Comparison of ENCODE assay signal across 20 cellular contexts in genomic region chr6:15335385-15335784, GRCh38.
A peak's percentile ranks its signal among the peaks of the same experiment; 100 is the strongest.
DNase-seq lines count a peak whose midpoint lies in the region; ATAC-seq and TF ChIP-seq lines count a peak whose summit lies in the region.
"Had no signal": no experiment of that assay in that cellular context is flagged by ENCODE, and none has a peak within 500 bp of the region (broad histone marks: within the 10 kb centered on the region; RNA-seq: fewer than 3 reads in every experiment).

No MANE protein-coding gene starts in this region.

- ATAC-seq in CD4-positive, alpha-beta T cell (ENCODE audit: poor library complexity) = no peak
- ATAC-seq in HG03354 (IDR thresholded peaks at IDR 0.05; ENCODE audit: poor library complexity, severe bottlenecking, unreplicated experiment) (peak; percentile 37), natural killer cell (no peak), GM18511 (IDR thresholded peaks at IDR 0.05; ENCODE audit: unreplicated experiment) (no peak), GM21825 (IDR thresholded peaks at IDR 0.05; ENCODE audit: unreplicated experiment) (no peak)
- ATAC-seq: gastrocnemius medialis, mucosa of descending colon, psoas muscle, Right ventricle myocardium inferior had no signal

- no peak overlapping the region for H3K4me3 Mint-ChIP-seq in CD4-positive, alpha-beta T cell
- H3K4me3 Mint-ChIP-seq in activated T-helper 2 cell treated with anti-CD3 and anti-CD28 coated beads, Interferon-gamma antibody, Interleukin-2, Interleukin-4, amounts not matched to agents 10 μg/mL and 5 μg/mL and 100 μg/mL, durations not matched to agents 14 hours and 24 hours and 36 hours (ENCODE audit: low read depth) = no peak overlapping the region
- peak overlapping the region; percentile 40 for H3K4me3 Mint-ChIP-seq in natural killer cell

- H3K36me3 Mint-ChIP-seq in CD4-positive, alpha-beta T cell (ENCODE audit: low read depth) = no peaks in the 10 kb centered on the region
- H3K36me3 Mint-ChIP-seq in activated T-helper 2 cell treated with anti-CD3 and anti-CD28 coated beads, Interferon-gamma antibody, Interleukin-2, Interleukin-4, amounts not matched to agents 10 μg/mL and 5 μg/mL and 100 μg/mL, durations not matched to agents 14 hours and 24 hours and 36 hours (ENCODE audit: low read depth) = peaks cover 43% of the 10 kb centered on the region
- H3K36me3 Mint-ChIP-seq in natural killer cell = no peaks in the 10 kb centered on the region

- CTCF ChIA-PET in CD4-positive, alpha-beta T cell (lab: Charles Lee) = no interaction called here

- intact Hi-C loops in CD4-positive, alpha-beta T cell (cut with DNase I, micrococcal nuclease) = no loop called here
- intact Hi-C loops in activated T-helper 2 cell treated with anti-CD3 and anti-CD28 coated beads, Interferon-gamma antibody, Interleukin-2, Interleukin-4, amounts not matched to agents 10 μg/mL and 5 μg/mL and 100 μg/mL, durations not matched to agents 14 hours and 24 hours and 36 hours (cut with micrococcal nuclease) = no loop called here
- intact Hi-C loops in natural killer cell (cut with micrococcal nuclease) = no loop called here

- H3K27ac Mint-ChIP-seq in CD4-positive, alpha-beta T cell = peak overlapping the region; percentile 58
- H3K27ac Mint-ChIP-seq in activated T-helper 2 cell treated with anti-CD3 and anti-CD28 coated beads, Interferon-gamma antibody, Interleukin-2, Interleukin-4, amounts not matched to agents 10 μg/mL and 5 μg/mL and 100 μg/mL, durations not matched to agents 14 hours and 24 hours and 36 hours = peak overlapping the region; percentile 3
- peak overlapping the region; percentile 51 to 57 for H3K27ac Mint-ChIP-seq in natural killer cell

- TF ChIP-seq CTCF in CD4-positive, alpha-beta T cell (IDR thresholded peaks at IDR 0.05) = no peak
- TF ChIP-seq CTCF in natural killer cell (IDR thresholded peaks at IDR 0.05) = no peak

- no peaks in the 10 kb centered on the region for H3K9me3 ChIP-seq in CD4-positive, alpha-beta T cell (ENCODE audit: control insufficient read depth, low read length)
- H3K9me3 ChIP-seq: Caco-2, esophagus squamous epithelium, gastrocnemius medialis, mucosa of descending colon, psoas muscle, thoracic aorta had no signal

- peaks cover 90% of the 10 kb centered on the region for H3K4me1 Mint-ChIP-seq in CD4-positive, alpha-beta T cell (ENCODE audit: low read depth)
- peaks cover 68% of the 10 kb centered on the region for H3K4me1 Mint-ChIP-seq in activated T-helper 2 cell treated with anti-CD3 and anti-CD28 coated beads, Interferon-gamma antibody, Interleukin-2, Interleukin-4, amounts not matched to agents 10 μg/mL and 5 μg/mL and 100 μg/mL, durations not matched to agents 14 hours and 24 hours and 36 hours (ENCODE audit: low read depth)
- peaks cover 79% of the 10 kb centered on the region in 2 donors for H3K4me1 Mint-ChIP-seq in natural killer cell

- no peak overlapping the region for H3K27ac ChIP-seq in CD4-positive, alpha-beta T cell (ENCODE audit: low read depth, low read length)
- H3K27ac ChIP-seq: brain microvascular endothelial cell, esophagus squamous epithelium, gastrocnemius medialis, psoas muscle, thoracic aorta had no signal

- POLR2A ChIA-PET in CD4-positive, alpha-beta T cell (lab: Charles Lee) = no interaction called here

- H3K27me3 Mint-ChIP-seq in CD4-positive, alpha-beta T cell = no peaks in the 10 kb centered on the region
- no peaks in the 10 kb centered on the region for H3K27me3 Mint-ChIP-seq in activated T-helper 2 cell treated with anti-CD3 and anti-CD28 coated beads, Interferon-gamma antibody, Interleukin-2, Interleukin-4, amounts not matched to agents 10 μg/mL and 5 μg/mL and 100 μg/mL, durations not matched to agents 14 hours and 24 hours and 36 hours (ENCODE audit: low read depth)
- no peaks in the 10 kb centered on the region for H3K27me3 Mint-ChIP-seq in natural killer cell (ENCODE audit: low read depth in 2 of 2)

- no peak for DNase-seq in CD4-positive, alpha-beta T cell
- no peak for DNase-seq in activated T-helper 2 cell treated with anti-CD3 and anti-CD28 coated beads, Interferon-gamma antibody, Interleukin-2, Interleukin-4, amounts not matched to agents 10 μg/mL and 5 μg/mL and 100 μg/mL, durations not matched to agents 14 hours and 24 hours and 36 hours (ENCODE audit: low spot score)
- DNase-seq in natural killer cell (no peak), NCI-H1417 (lab: John Stamatoyannopoulos, UW) (no peak)
- DNase-seq: activated CD4-positive, alpha-beta T cell treated with anti-CD3 and anti-CD28 coated beads for 1 hour; brain microvascular endothelial cell; Caco-2; DMS79 treated with DMSO at 0.1 percent for 48 hours; esophagus squamous epithelium; gastrocnemius medialis; mucosa of descending colon; NCI-H1436; NCI-H526; OCI-M1; psoas muscle had no signal

- no peaks in the 10 kb centered on the region for H3K27me3 ChIP-seq in CD4-positive, alpha-beta T cell (ENCODE audit: control insufficient read depth, insufficient read depth, low read length)
- H3K27me3 ChIP-seq: brain microvascular endothelial cell, esophagus squamous epithelium, gastrocnemius medialis had no signal

- no peaks in the 10 kb centered on the region for H3K9me3 Mint-ChIP-seq in CD4-positive, alpha-beta T cell
- no peaks in the 10 kb centered on the region for H3K9me3 Mint-ChIP-seq in activated T-helper 2 cell treated with anti-CD3 and anti-CD28 coated beads, Interferon-gamma antibody, Interleukin-2, Interleukin-4, amounts not matched to agents 10 μg/mL and 5 μg/mL and 100 μg/mL, durations not matched to agents 14 hours and 24 hours and 36 hours
- no peaks in the 10 kb centered on the region for H3K9me3 Mint-ChIP-seq in natural killer cell

Comparison
In these comparisons a context has a peak if more than half of its experiments do, and no peak if none do; other contexts are left out.
1. H3K27ac Mint-ChIP-seq: peak in every context shown above with its lines; median percentile 58 in CD4-positive, alpha-beta T cell; 54 in natural killer cell; 3 in activated T-helper 2 cell treated with anti-CD3 and anti-CD28 coated beads, Interferon-gamma antibody, Interleukin-2, Interleukin-4, amounts not matched to agents 10 μg/mL and 5 μg/mL and 100 μg/mL, durations not matched to agents 14 hours and 24 hours and 36 hours.